Comparison of ENCODE assay signal across 28 cellular contexts in genomic region chr11:90661233-90661632, GRCh38.
DNase-seq lines count a peak whose midpoint lies in the region; ATAC-seq, FAIRE-seq and TF ChIP-seq lines count a peak whose summit lies in the region.
"Had no signal": no experiment of that assay in that cellular context is flagged by ENCODE, and none has a peak within 500 bp of the region (broad histone marks: within the 10 kb centered on the region; RNA-seq: fewer than 3 reads in every experiment).

No MANE protein-coding gene starts in this region.

- no peaks in the 10 kb centered on the region for H3K27me3 Mint-ChIP-seq in endothelial cell (ENCODE audit: unreplicated experiment)
- H3K27me3 Mint-ChIP-seq: activated B cell treated with CpG ODN at 0.5 μM for 24 hours; activated naive CD4-positive, alpha-beta T cell treated with anti-CD3 and anti-CD28 coated beads, Interleukin-2, amount 50 U/mL, for 24 hours; B cell; CD8-positive, alpha-beta memory T cell had no signal

- H3K27ac Mint-ChIP-seq in endothelial cell (ENCODE audit: unreplicated experiment): no peak overlapping the region
- H3K27ac Mint-ChIP-seq: activated B cell treated with CpG ODN at 0.5 μM for 24 hours; activated naive CD4-positive, alpha-beta T cell treated with anti-CD3 and anti-CD28 coated beads, Interleukin-2, amount 50 U/mL, for 24 hours; activated T-helper 1 cell treated with anti-CD3 and anti-CD28 coated beads, Interleukin-12 subunit alpha, Interleukin-12 subunit beta, Interleukin-2, Interleukin-4 antibody, amounts not matched to agents 30 ng/mL and 10 ng/mL and 1 ng/mL, durations not matched to agents 14 hours and 24 hours and 36 hours; B cell; CD8-positive, alpha-beta memory T cell; endodermal cell; H9; immature natural killer cell had no signal

- ATAC-seq in GM19395 (IDR thresholded peaks at IDR 0.05; ENCODE audit: unreplicated experiment) (peak; percentile 74), HG02763 (IDR thresholded peaks at IDR 0.05; ENCODE audit: unreplicated experiment) (peak; percentile 80), HG03457 (IDR thresholded peaks at IDR 0.05; ENCODE audit: unreplicated experiment) (peak; percentile 88), HG02610 (IDR thresholded peaks at IDR 0.05; ENCODE audit: unreplicated experiment) (no peak)
- ATAC-seq: gastrocnemius medialis, PC-3 had no signal

- H3K36me3 Mint-ChIP-seq in endothelial cell (ENCODE audit: low read depth, unreplicated experiment): no peaks in the 10 kb centered on the region
- H3K36me3 Mint-ChIP-seq: activated naive CD4-positive, alpha-beta T cell treated with anti-CD3 and anti-CD28 coated beads, Interleukin-2, amount 50 U/mL, for 24 hours; immature natural killer cell had no signal

- FAIRE-seq in GM18507 (lab: Jason Lieb, UNC): peak; percentile 21
- FAIRE-seq: G401.6 had no signal

- H3K4me3 Mint-ChIP-seq in endothelial cell (ENCODE audit: unreplicated experiment): no peak overlapping the region
- H3K4me3 Mint-ChIP-seq: activated B cell treated with CpG ODN at 0.5 μM for 24 hours; activated naive CD4-positive, alpha-beta T cell treated with anti-CD3 and anti-CD28 coated beads, Interleukin-2, amount 50 U/mL, for 24 hours; activated T-helper 1 cell treated with anti-CD3 and anti-CD28 coated beads, Interleukin-12 subunit alpha, Interleukin-12 subunit beta, Interleukin-2, Interleukin-4 antibody, amounts not matched to agents 30 ng/mL and 10 ng/mL and 1 ng/mL, durations not matched to agents 14 hours and 24 hours and 36 hours; B cell; CD8-positive, alpha-beta memory T cell; endodermal cell; H9; immature natural killer cell had no signal

- DNase-seq in GM18507 (ENCODE audit: extremely low spot score, insufficient read length, low read depth) (no peak), NCI-H446 treated with DMSO at 0.1 percent for 48 hours (lab: John Stamatoyannopoulos, UW) (no peak), endothelial cell (ENCODE audit: low spot score) (no peak), middle frontal gyrus (ENCODE audit: extremely low spot score, low spot score) (no peak)
- DNase-seq: activated B cell treated with CpG ODN at 0.5 μM for 24 hours; CD8-positive, alpha-beta memory T cell; cortex of kidney; DMS153; esophagus squamous epithelium; gastrocnemius medialis; H9; hippocampal formation; immature natural killer cell; mesenchymal stem cell; NCI-H1105 treated with DMSO at 0.1 percent for 48 hours; NCI-H2081; PC-3; Right ventricle myocardium superior; transverse colon had no signal

- no peak for TF ChIP-seq CTCF in endothelial cell (IDR thresholded peaks at IDR 0.05; ENCODE audit: unreplicated experiment)

- no peaks in the 10 kb centered on the region for H3K9me3 Mint-ChIP-seq in endothelial cell (ENCODE audit: unreplicated experiment)
- H3K9me3 Mint-ChIP-seq: endodermal cell, H9 had no signal

- H3K4me1 Mint-ChIP-seq in endothelial cell (ENCODE audit: unreplicated experiment): no peaks in the 10 kb centered on the region
- H3K4me1 Mint-ChIP-seq: activated B cell treated with CpG ODN at 0.5 μM for 24 hours; activated naive CD4-positive, alpha-beta T cell treated with anti-CD3 and anti-CD28 coated beads, Interleukin-2, amount 50 U/mL, for 24 hours; B cell; CD8-positive, alpha-beta memory T cell; endodermal cell had no signal
